Comparison of ENCODE assay signal across 30 cellular contexts in genomic region chr3:46192939-46193338, GRCh38. TPM values are rescaled to one million over a fixed set of nuclear protein-coding genes. Genes with fewer than 3 reads are reported as not detected.
"Had no signal": no experiment of that assay in that cellular context is flagged by ENCODE, and none has a peak within 500 bp of the region (broad histone marks: within the 10 kb centered on the region; RNA-seq: fewer than 3 reads in every experiment).

No MANE protein-coding gene starts in this region.

- H3K4me1 ChIP-seq: pancreas, prostate gland, suprapubic skin, tibial artery, uterus had no signal

- DNase-seq: hypothalamus; immature natural killer cell; kidney; left colon; left lung; lower lobe of right lung; naive thymus-derived CD8-positive, alpha-beta T cell; nucleus accumbens; pancreas; posterior cingulate gyrus; retina; right cardiac atrium; small intestine; spleen; stimulated activated CD4-positive, alpha-beta T cell treated with anti-CD3 and anti-CD28 coated beads, Interleukin-4, amount 100 ng/mL, for 24 hours; stimulated activated naive CD4-positive, alpha-beta T cell; tibial artery; uterus had no signal

- FAIRE-seq: islet of Langerhans, kidney, pancreas, small intestine had no signal

- H3K27me3 ChIP-seq: left lung, pancreas, spleen, suprapubic skin, tibial artery, uterus had no signal

- H3K27ac ChIP-seq: left lung, lower lobe of right lung, pancreas, prostate gland, suprapubic skin, thoracic aorta, tibial artery, uterus had no signal

- ATAC-seq: left colon; naive thymus-derived CD8-positive, alpha-beta T cell; right cardiac atrium; stimulated activated effector memory CD8-positive, alpha-beta T cell treated with anti-CD3 and anti-CD28 coated beads, Interleukin-12 subunit alpha, Interleukin-12 subunit beta, amount 100 ng/mL, for 72 hours had no signal

- H3K9me3 ChIP-seq: pancreas, prostate gland, suprapubic skin had no signal

- H3K36me3 ChIP-seq: left lung, lower lobe of right lung, pancreas, prostate gland, spleen, suprapubic skin, thoracic aorta, tibial artery, uterus had no signal

- H3K4me3 ChIP-seq: left lung, lower lobe of right lung, pancreas, prostate gland, spleen, suprapubic skin, thoracic aorta, tibial artery, uterus had no signal

RNA-seq across cellular contexts. Expression of gene CCR1, which starts 15.2 kb away (rescaled TPM):
- total RNA-seq: mammary epithelial cell had no signal

RNA-seq across cellular contexts. Expression of gene CCR3, which starts 49.3 kb away (rescaled TPM):
- total RNA-seq: kidney; lower lobe of right lung; mucosa of gallbladder; naive thymus-derived CD8-positive, alpha-beta T cell; neural crest cell; osteoblast; prostate gland; right cardiac atrium; sciatic nerve; subcutaneous adipose tissue; thoracic aorta; ureter; uterus had no signal
- polyA plus RNA-seq: mammary epithelial cell; naive thymus-derived CD8-positive, alpha-beta T cell; pancreas; right cardiac atrium; small intestine had no signal
